ENCODE assay signal across 8 cellular contexts in the genomic region with DNA sequence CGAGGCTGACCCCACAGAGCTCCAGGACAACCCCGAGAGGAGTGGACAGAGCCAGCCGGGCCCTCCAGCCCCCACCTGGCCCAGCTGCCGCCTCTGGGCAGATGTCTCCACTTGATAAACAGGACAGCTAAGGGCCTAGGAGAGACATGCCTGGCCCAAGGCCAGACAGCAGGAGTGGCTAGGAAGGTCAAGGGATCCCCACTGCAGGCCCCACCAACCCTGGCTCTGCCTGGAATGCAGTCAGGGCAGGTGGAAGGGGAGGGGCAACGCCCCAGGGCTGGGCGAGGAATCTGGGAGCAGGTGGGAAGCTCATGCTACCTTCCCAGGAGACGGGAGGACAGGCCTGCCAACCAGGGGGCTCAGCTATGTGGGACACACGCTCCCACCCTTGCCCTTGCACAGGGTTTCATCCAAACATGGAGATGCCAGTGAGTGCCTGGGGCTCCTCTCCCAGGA. TPM values are rescaled to one million over a fixed set of nuclear protein-coding genes. Genes with fewer than 3 reads are reported as not detected.
DNase-seq lines count a peak whose midpoint lies in the region; ATAC-seq, FAIRE-seq and TF ChIP-seq lines count a peak whose summit lies in the region.

No MANE protein-coding gene starts in this region.

- no peak overlapping the region for H3K4me3 Mint-ChIP-seq in activated naive CD4-positive, alpha-beta T cell treated with anti-CD3 and anti-CD28 coated beads, Interleukin-2, amount 10 ng/mL, durations not matched to agents 7 days and 5 days

- peak overlapping the region; percentile 93 to 94 for H3K9ac ChIP-seq in K562 (ENCODE audit: insufficient read depth in 1 of 2, low read depth in 2 of 2, low read length in 2 of 2)

- no peak for FAIRE-seq in K562 (lab: Jason Lieb, UNC)

- in situ Hi-C loops in K562 (cut with MboI): no loop called here

- no peak for DNase-seq in activated naive CD4-positive, alpha-beta T cell treated with anti-CD3 and anti-CD28 coated beads, Interleukin-2, amount 10 ng/mL, durations not matched to agents 7 days and 5 days
- DNase-seq in activated naive CD4-positive, alpha-beta T cell treated with anti-CD3 and anti-CD28 coated beads, Interleukin-2, amount 50 U/mL, for 16 hours: no peak
- DNase-seq in K562 (ENCODE audit: extremely low read depth in 1 of 4, low spot score in 3 of 4) (peak; percentile 74 to 94 (median 82)), lower lobe of right lung (peak; percentile 81), uterus (no peak), NCI-H748 (lab: John Stamatoyannopoulos, UW; ENCODE audit: unreplicated experiment) (no peak)
- no peak for DNase-seq in stimulated activated CD4-positive, alpha-beta T cell treated with anti-CD3 and anti-CD28 coated beads, Interleukin-2, amount 100 ng/mL, for 24 hours

- peaks cover 83% of the 10 kb centered on the region for H3K4me1 Mint-ChIP-seq in activated naive CD4-positive, alpha-beta T cell treated with anti-CD3 and anti-CD28 coated beads, Interleukin-2, amount 10 ng/mL, durations not matched to agents 7 days and 5 days

- H3K4me1 ChIP-seq in K562 (replicated peaks in 1 of 2; ENCODE audit: control insufficient read depth in 2 of 2, insufficient read depth in 2 of 2, low read length in 2 of 2) (peaks cover 68 to 88% of the 10 kb centered on the region in 2 experiments), lower lobe of right lung (peaks cover 90% of the 10 kb centered on the region), uterus (peaks cover 22 to 33% of the 10 kb centered on the region in 2 donors)

- peaks cover 92% of the 10 kb centered on the region for H3K79me2 ChIP-seq in K562 (ENCODE audit: control insufficient read depth, insufficient read depth, low read length)

- TF ChIP-seq EP300 in K562 (IDR thresholded peaks at IDR 0.05; ENCODE audit: low read length): peak; percentile 85

- no peaks in the 10 kb centered on the region for H3K27me3 Mint-ChIP-seq in activated naive CD4-positive, alpha-beta T cell treated with anti-CD3 and anti-CD28 coated beads, Interleukin-2, amount 10 ng/mL, durations not matched to agents 7 days and 5 days

- ATAC-seq in K562: peak; percentile 62
- ATAC-seq in lower lobe of right lung: peak; percentile 57 to 73
- no peak for ATAC-seq in HG03196 (IDR thresholded peaks at IDR 0.05; ENCODE audit: unreplicated experiment)

- H3K9me3 Mint-ChIP-seq in activated naive CD4-positive, alpha-beta T cell treated with anti-CD3 and anti-CD28 coated beads, Interleukin-2, amount 10 ng/mL, durations not matched to agents 7 days and 5 days: no peaks in the 10 kb centered on the region

- no peaks in the 10 kb centered on the region for H3K27me3 ChIP-seq in K562 (ENCODE audit: control insufficient read depth in 2 of 2, insufficient read depth in 2 of 2, low read length in 2 of 2)
- H3K27me3 ChIP-seq in lower lobe of right lung (ENCODE audit: low read depth): no peaks in the 10 kb centered on the region
- no peaks in the 10 kb centered on the region for H3K27me3 ChIP-seq in uterus

- TF ChIP-seq POLR2A in K562 (conservative IDR thresholded peaks at IDR 0.05): no peak
- no peak for TF ChIP-seq POLR2A in uterus (IDR thresholded peaks at IDR 0.05)

- H4K20me1 ChIP-seq in K562 (replicated peaks; ENCODE audit: control insufficient read depth, insufficient read depth, low read length): peaks cover 11% of the 10 kb centered on the region

- no peaks in the 10 kb centered on the region for H3K9me3 ChIP-seq in K562 (replicated peaks; ENCODE audit: control insufficient read depth, insufficient read depth, low read depth, low read length)
- H3K9me3 ChIP-seq in lower lobe of right lung: no peaks in the 10 kb centered on the region
- H3K9me3 ChIP-seq in uterus: no peaks in the 10 kb centered on the region

- POLR2A ChIA-PET in K562 (lab: Yijun Ruan, JAX): interaction anchor here (0.6 to 5.2 kb wide), 20 partner anchors 8 to 108 kb away, joined by 3 to 46 read pairs (median 6); a partner anchor contains a TSS

- no peaks in the 10 kb centered on the region for H3K9me1 ChIP-seq in K562 (ENCODE audit: control insufficient read depth, insufficient read depth, low read length)

- H3K36me3 ChIP-seq in K562 (ENCODE audit: control insufficient read depth, insufficient read depth, low read length): peaks cover 61% of the 10 kb centered on the region; the same call in 2 of the 3 replicates
- peaks cover 3% of the 10 kb centered on the region for H3K36me3 ChIP-seq in lower lobe of right lung
- no peaks in the 10 kb centered on the region for H3K36me3 ChIP-seq in uterus

- WGBS in K562 (ENCODE audit: insufficient coverage, low coverage, missing lambda C conversion rate): 2% methylated on average over 6 of the region's 8 CpGs

- intact Hi-C loops in K562 (cut with micrococcal nuclease): loop anchor here (1.0 kb wide), 1 partner anchor 25 kb away; a partner anchor contains a TSS
- intact Hi-C loops in lower lobe of right lung (cut with DNase I): no loop called here
- intact Hi-C loops in uterus (cut with DNase I; ENCODE audit: low total_unique reads): no loop called here

- CTCF ChIA-PET in activated naive CD4-positive, alpha-beta T cell treated with anti-CD3 and anti-CD28 coated beads, Interleukin-2, amount 10 ng/mL, durations not matched to agents 7 days and 5 days (lab: Charles Lee): no interaction called here
- CTCF ChIA-PET in K562 (lab: Yijun Ruan, JAX; ENCODE audit: low intra/inter-chr PET ratio): interaction anchor here (0.9 to 1.4 kb wide), 4 partner anchors 24 to 261 kb away, joined by 3 to 6 read pairs (median 4); a partner anchor contains a TSS

- peak overlapping the region; percentile 85 for H3K4me2 ChIP-seq in K562 (ENCODE audit: insufficient read depth, low read length)

- H3K27ac ChIP-seq in K562 (ENCODE audit: extremely low read depth, low read depth, low read length): peak overlapping the region; percentile 99
- peak overlapping the region; percentile 85 for H3K27ac ChIP-seq in lower lobe of right lung
- peak overlapping the region; percentile 70 to 84 for H3K27ac ChIP-seq in uterus

- TF ChIP-seq RAD21 in K562 (CRISPR knock-in tag; conservative IDR thresholded peaks at IDR 0.05 in 1 of 2, IDR thresholded peaks at IDR 0.05 in 1 of 2): no peak

- no TSS peak for BruUV-seq in K562 (replicated peaks; lab: Mats Ljungman, UMichigan)

- peak overlapping the region; percentile 37 for H3K27ac Mint-ChIP-seq in activated naive CD4-positive, alpha-beta T cell treated with anti-CD3 and anti-CD28 coated beads, Interleukin-2, amount 10 ng/mL, durations not matched to agents 7 days and 5 days

- H3K36me3 Mint-ChIP-seq in activated naive CD4-positive, alpha-beta T cell treated with anti-CD3 and anti-CD28 coated beads, Interleukin-2, amount 10 ng/mL, durations not matched to agents 7 days and 5 days: peaks cover 43% of the 10 kb centered on the region

- H2AFZ ChIP-seq in K562 (ENCODE audit: low read depth, low read length): peak overlapping the region; percentile 27; the same call in 1 of the 2 replicates

- H3K4me3 ChIP-seq in K562 (peak overlapping the region; percentile 14; the same call in 1 of the 2 replicates), lower lobe of right lung (no peak overlapping the region), uterus (no peak overlapping the region)

- no peak for TF ChIP-seq CTCF in K562 (IDR thresholded peaks at IDR 0.05 in 2 of 3, conservative IDR thresholded peaks at IDR 0.05 in 1 of 3; ENCODE audit: insufficient read depth in 2 of 3, low read depth in 1 of 3, low read length in 3 of 3)
- TF ChIP-seq CTCF in lower lobe of right lung (IDR thresholded peaks at IDR 0.05): no peak
- no peak for TF ChIP-seq CTCF in uterus (IDR thresholded peaks at IDR 0.05)

RNA-seq across cellular contexts. Expression of a gene that starts 25.2 kb away (rescaled TPM):
- 74.6 and 119 TPM in 2 replicates for total RNA-seq in K562 (2011; cell fraction: chromatin; rRNA removed; ENCODE audit: low replicate concordance)
- 59.7 and 60.0 TPM in 2 replicates for total RNA-seq in K562 (2011; cell fraction: nucleolus; rRNA removed)
- 58.7 and 78.3 TPM in 2 replicates for total RNA-seq in K562 (2011; cell fraction: nucleoplasm; rRNA removed)
- total RNA-seq in K562 (2014; rRNA removed): 48.0 and 60.1 TPM in 2 replicates
- 6.1 and 9.4 TPM in 2 replicates for total RNA-seq in K562 (2014; rRNA removed; fragmentation: Illumina TruSeq; extraction: Trizol)
- 28.6 and 29.1 TPM in 2 replicates for total RNA-seq in K562 (2015; rRNA removed; fragmentation: Illumina TruSeq; extraction: Trizol)
- total RNA-seq in K562 (2021): 72.0 and 75.3 TPM in 2 replicates
- polyA plus RNA-seq in K562 (2011; rRNA removed): 25.7 and 44.0 TPM in 2 replicates
- 41.8 and 96.4 TPM in 2 replicates for polyA plus RNA-seq in K562 (2011; cell fraction: cytosol; rRNA removed)
- polyA plus RNA-seq in K562 (2011; cell fraction: nucleus; rRNA removed): 68.2 and 94.2 TPM in 2 replicates
- 51.2 and 58.7 TPM in 2 replicates for polyA plus RNA-seq in K562 (2012)
- polyA plus RNA-seq in K562 (2014; fragmentation: Illumina TruSeq; extraction: Trizol): 25.5 and 57.0 TPM in 2 replicates
- 1 to 10 TPM; 1.7 to 2.1 TPM for polyA plus RNA-seq in K562 (2014; fragmentation: Nextera tagmentation; extraction: Ambion mirVana)
- polyA plus RNA-seq in K562 (2014; rRNA removed): 58.5 and 64.7 TPM in 2 replicates
- polyA minus RNA-seq in K562 (2011; rRNA and poly(A)+ RNA removed): 8.2 and 13.7 TPM in 2 replicates
- 31.3 and 36.5 TPM in 2 replicates for polyA minus RNA-seq in K562 (2011; cell fraction: cytosol; rRNA and poly(A)+ RNA removed)
- polyA minus RNA-seq in K562 (2011; cell fraction: nucleus; rRNA and poly(A)+ RNA removed): 17.4 and 22.5 TPM in 2 replicates
- 44.3 TPM for total RNA-seq in lower lobe of right lung
- total RNA-seq in uterus: 10 to 100 TPM; 11.8 to 69.3 (median 29.5) TPM

RNA-seq across cellular contexts. Expression of a gene that starts 27.2 kb away (rescaled TPM):
- 122 and 169 TPM in 2 replicates for total RNA-seq in K562 (2011; cell fraction: chromatin; rRNA removed; ENCODE audit: low replicate concordance)
- total RNA-seq in K562 (2011; cell fraction: nucleolus; rRNA removed): 101 and 121 TPM in 2 replicates
- 83.4 and 88.4 TPM in 2 replicates for total RNA-seq in K562 (2011; cell fraction: nucleoplasm; rRNA removed)
- total RNA-seq in K562 (2014; rRNA removed) (61.1 and 78.3 TPM in 2 replicates), K562 (2014; rRNA removed; fragmentation: Illumina TruSeq; extraction: Trizol) (32.5 and 42.6 TPM in 2 replicates), K562 (2015; rRNA removed; fragmentation: Illumina TruSeq; extraction: Trizol) (51.4 and 51.8 TPM in 2 replicates), K562 (2021) (78.6 and 86.9 TPM in 2 replicates), lower lobe of right lung (7.2 TPM), uterus (10 to 100 TPM in 1 of 4 donors, 1 to 10 TPM in 2, under 1 TPM in 1; 0.59 to 12.9 (median 8.0) TPM)
- polyA plus RNA-seq in K562 (2011; rRNA removed) (32.0 and 35.3 TPM in 2 replicates), K562 (2014; fragmentation: Illumina TruSeq; extraction: Trizol) (45.2 and 59.3 TPM in 2 replicates), K562 (2014; fragmentation: Nextera tagmentation; extraction: Ambion mirVana) (1 to 10 TPM; 1.6 to 2.1 TPM), K562 (2014; rRNA removed) (65.4 and 73.4 TPM in 2 replicates)
- polyA plus RNA-seq in K562 (2011; cell fraction: cytosol; rRNA removed): 33.8 and 95.9 TPM in 2 replicates
- polyA plus RNA-seq in K562 (2011; cell fraction: nucleus; rRNA removed): 46.7 and 100 TPM in 2 replicates
- polyA plus RNA-seq in K562 (2012): 65.6 and 65.8 TPM in 2 replicates
- 33.8 and 38.5 TPM in 2 replicates for polyA minus RNA-seq in K562 (2011; rRNA and poly(A)+ RNA removed)
- 43.1 and 61.4 TPM in 2 replicates for polyA minus RNA-seq in K562 (2011; cell fraction: cytosol; rRNA and poly(A)+ RNA removed)
- 35.1 and 42.1 TPM in 2 replicates for polyA minus RNA-seq in K562 (2011; cell fraction: nucleus; rRNA and poly(A)+ RNA removed)

RNA-seq across cellular contexts. Expression of a gene that starts 31.8 kb away (rescaled TPM):
- 6.5 and 16.7 TPM in 2 replicates for total RNA-seq in K562 (2011; cell fraction: chromatin; rRNA removed; ENCODE audit: low replicate concordance)
- 12.6 and 12.8 TPM in 2 replicates for total RNA-seq in K562 (2011; cell fraction: nucleolus; rRNA removed)
- total RNA-seq in K562 (2011; cell fraction: nucleoplasm; rRNA removed): 6.2 and 6.5 TPM in 2 replicates
- 3.6 and 5.7 TPM in 2 replicates for total RNA-seq in K562 (2014; rRNA removed)
- total RNA-seq in K562 (2014; rRNA removed; fragmentation: Illumina TruSeq; extraction: Trizol): 1.5 and 1.9 TPM in 2 replicates
- 7.8 and 8.0 TPM in 2 replicates for total RNA-seq in K562 (2015; rRNA removed; fragmentation: Illumina TruSeq; extraction: Trizol)
- 14.0 and 16.2 TPM in 2 replicates for total RNA-seq in K562 (2021)
- 3.9 and 4.3 TPM in 2 replicates for polyA plus RNA-seq in K562 (2011; rRNA removed)
- 4.7 and 8.9 TPM in 2 replicates for polyA plus RNA-seq in K562 (2011; cell fraction: cytosol; rRNA removed)
- polyA plus RNA-seq in K562 (2011; cell fraction: nucleus; rRNA removed): 4.8 and 7.2 TPM in 2 replicates
- polyA plus RNA-seq in K562 (2012): 13.5 and 16.5 TPM in 2 replicates
- 5.5 and 7.6 TPM in 2 replicates for polyA plus RNA-seq in K562 (2014; fragmentation: Illumina TruSeq; extraction: Trizol)
- 1 to 10 TPM in 1 of 2 experiments, under 1 TPM in 1; 0.25 to 1.3 TPM for polyA plus RNA-seq in K562 (2014; fragmentation: Nextera tagmentation; extraction: Ambion mirVana)
- 5.7 and 9.4 TPM in 2 replicates for polyA plus RNA-seq in K562 (2014; rRNA removed)
- polyA minus RNA-seq in K562 (2011; rRNA and poly(A)+ RNA removed): 1.3 and 1.9 TPM in 2 replicates
- 8.7 and 9.4 TPM in 2 replicates for polyA minus RNA-seq in K562 (2011; cell fraction: cytosol; rRNA and poly(A)+ RNA removed)
- polyA minus RNA-seq in K562 (2011; cell fraction: nucleus; rRNA and poly(A)+ RNA removed): 3.2 and 4.0 TPM in 2 replicates
- total RNA-seq in lower lobe of right lung: 41.2 TPM
- total RNA-seq in uterus: 10 to 100 TPM in 1 of 4 donors, 1 to 10 TPM in 1, under 1 TPM in 1, not detected in 1; 0.51 to 13.8 (median 5.8) TPM

RNA-seq across cellular contexts. Expression of a gene that starts 36.6 kb away (rescaled TPM):
- 2.7 and 6.6 TPM in 2 replicates for total RNA-seq in K562 (2011; cell fraction: chromatin; rRNA removed; ENCODE audit: low replicate concordance)
- total RNA-seq in K562 (2011; cell fraction: nucleolus; rRNA removed): 8.7 and 10.8 TPM in 2 replicates
- total RNA-seq in K562 (2011; cell fraction: nucleoplasm; rRNA removed): 4.0 and 6.0 TPM in 2 replicates
- 4.3 and 7.8 TPM in 2 replicates for total RNA-seq in K562 (2014; rRNA removed)
- 2.3 and 3.9 TPM in 2 replicates for total RNA-seq in K562 (2014; rRNA removed; fragmentation: Illumina TruSeq; extraction: Trizol)
- 3.5 and 4.5 TPM in 2 replicates for total RNA-seq in K562 (2015; rRNA removed; fragmentation: Illumina TruSeq; extraction: Trizol)
- 5.7 and 8.2 TPM in 2 replicates for total RNA-seq in K562 (2021)
- polyA plus RNA-seq in K562 (2011; rRNA removed): 4.3 and 4.7 TPM in 2 replicates
- 5.4 and 13.5 TPM in 2 replicates for polyA plus RNA-seq in K562 (2011; cell fraction: cytosol; rRNA removed)
- polyA plus RNA-seq in K562 (2011; cell fraction: nucleus; rRNA removed): 5.6 and 10.5 TPM in 2 replicates
- 1.4 and 4.8 TPM in 2 replicates for polyA plus RNA-seq in K562 (2012)
- polyA plus RNA-seq in K562 (2014; fragmentation: Illumina TruSeq; extraction: Trizol): 5.3 and 5.4 TPM in 2 replicates
- 1 to 10 TPM; 1.2 to 3.6 TPM for polyA plus RNA-seq in K562 (2014; fragmentation: Nextera tagmentation; extraction: Ambion mirVana)
- 5.8 and 9.8 TPM in 2 replicates for polyA plus RNA-seq in K562 (2014; rRNA removed)
- 1.2 and 3.1 TPM in 2 replicates for polyA minus RNA-seq in K562 (2011; rRNA and poly(A)+ RNA removed)
- 2.0 and 2.6 TPM in 2 replicates for polyA minus RNA-seq in K562 (2011; cell fraction: cytosol; rRNA and poly(A)+ RNA removed)
- 1.1 and 3.2 TPM in 2 replicates for polyA minus RNA-seq in K562 (2011; cell fraction: nucleus; rRNA and poly(A)+ RNA removed)
- total RNA-seq in lower lobe of right lung: 11.8 TPM
- 1 to 10 TPM in 3 of 4 donors, under 1 TPM in 1; 0.29 to 9.4 (median 6.2) TPM for total RNA-seq in uterus

Comparison
In these comparisons a context has a peak if more than half of its experiments do, and no peak if none do; other contexts are left out.
1. DNase-seq: peak in K562 (4 of 4) and lower lobe of right lung (single experiment); none in activated naive CD4-positive, alpha-beta T cell treated with anti-CD3 and anti-CD28 coated beads, Interleukin-2, amount 10 ng/mL, durations not matched to agents 7 days and 5 days (single experiment), activated naive CD4-positive, alpha-beta T cell treated with anti-CD3 and anti-CD28 coated beads, Interleukin-2, amount 50 U/mL, for 16 hours (single experiment), uterus (0 of 2), stimulated activated CD4-positive, alpha-beta T cell treated with anti-CD3 and anti-CD28 coated beads, Interleukin-2, amount 100 ng/mL, for 24 hours (0 of 2) and NCI-H748 (single experiment).
2. Peak in every context shown above with its lines, with median percentiles within 50 percentile points of each other: H3K27ac ChIP-seq.